ENCODE assay signal across 1 cellular context in genomic region chr1:203325004-203325417, GRCh38.
TF ChIP-seq lines count a peak whose summit lies in the region.

No MANE protein-coding gene starts in this region.

TF ChIP-seq in GM12878, 131 proteins besides CTCF, POLR2A, EP300 and RAD21 (continued from another document and continues in another):
- TF ChIP-seq, protein P1, sequence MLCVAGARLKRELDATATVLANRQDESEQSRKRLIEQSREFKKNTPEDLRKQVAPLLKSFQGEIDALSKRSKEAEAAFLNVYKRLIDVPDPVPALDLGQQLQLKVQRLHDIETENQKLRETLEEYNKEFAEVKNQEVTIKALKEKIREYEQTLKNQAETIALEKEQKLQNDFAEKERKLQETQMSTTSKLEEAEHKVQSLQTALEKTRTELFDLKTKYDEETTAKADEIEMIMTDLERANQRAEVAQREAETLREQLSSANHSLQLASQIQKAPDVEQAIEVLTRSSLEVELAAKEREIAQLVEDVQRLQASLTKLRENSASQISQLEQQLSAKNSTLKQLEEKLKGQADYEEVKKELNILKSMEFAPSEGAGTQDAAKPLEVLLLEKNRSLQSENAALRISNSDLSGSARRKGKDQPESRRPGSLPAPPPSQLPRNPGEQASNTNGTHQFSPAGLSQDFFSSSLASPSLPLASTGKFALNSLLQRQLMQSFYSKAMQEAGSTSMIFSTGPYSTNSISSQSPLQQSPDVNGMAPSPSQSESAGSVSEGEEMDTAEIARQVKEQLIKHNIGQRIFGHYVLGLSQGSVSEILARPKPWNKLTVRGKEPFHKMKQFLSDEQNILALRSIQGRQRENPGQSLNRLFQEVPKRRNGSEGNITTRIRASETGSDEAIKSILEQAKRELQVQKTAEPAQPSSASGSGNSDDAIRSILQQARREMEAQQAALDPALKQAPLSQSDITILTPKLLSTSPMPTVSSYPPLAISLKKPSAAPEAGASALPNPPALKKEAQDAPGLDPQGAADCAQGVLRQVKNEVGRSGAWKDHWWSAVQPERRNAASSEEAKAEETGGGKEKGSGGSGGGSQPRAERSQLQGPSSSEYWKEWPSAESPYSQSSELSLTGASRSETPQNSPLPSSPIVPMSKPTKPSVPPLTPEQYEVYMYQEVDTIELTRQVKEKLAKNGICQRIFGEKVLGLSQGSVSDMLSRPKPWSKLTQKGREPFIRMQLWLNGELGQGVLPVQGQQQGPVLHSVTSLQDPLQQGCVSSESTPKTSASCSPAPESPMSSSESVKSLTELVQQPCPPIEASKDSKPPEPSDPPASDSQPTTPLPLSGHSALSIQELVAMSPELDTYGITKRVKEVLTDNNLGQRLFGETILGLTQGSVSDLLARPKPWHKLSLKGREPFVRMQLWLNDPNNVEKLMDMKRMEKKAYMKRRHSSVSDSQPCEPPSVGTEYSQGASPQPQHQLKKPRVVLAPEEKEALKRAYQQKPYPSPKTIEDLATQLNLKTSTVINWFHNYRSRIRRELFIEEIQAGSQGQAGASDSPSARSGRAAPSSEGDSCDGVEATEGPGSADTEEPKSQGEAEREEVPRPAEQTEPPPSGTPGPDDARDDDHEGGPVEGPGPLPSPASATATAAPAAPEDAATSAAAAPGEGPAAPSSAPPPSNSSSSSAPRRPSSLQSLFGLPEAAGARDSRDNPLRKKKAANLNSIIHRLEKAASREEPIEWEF (IDR thresholded peaks at IDR 0.05; ENCODE audit: insufficient replicate concordance, low read depth, low read length), result no peak
- TF ChIP-seq LARP7 (IDR thresholded peaks at IDR 0.05) (no peak), E2F4 (IDR thresholded peaks at IDR 0.05; ENCODE audit: low read depth, low read length) (no peak), NRF1 (conservative IDR thresholded peaks at IDR 0.05; ENCODE audit: low read depth, low read length) (no peak), PBX3 (IDR thresholded peaks at IDR 0.05; ENCODE audit: insufficient replicate concordance, low read depth, low read length) (peak; percentile 95), MXI1 (IDR thresholded peaks at IDR 0.05; ENCODE audit: low read depth, low read length) (no peak), GABPA (IDR thresholded peaks at IDR 0.05; ENCODE audit: low read depth) (no peak), EZH2 (IDR thresholded peaks at IDR 0.05; ENCODE audit: borderline replicate concordance, control insufficient read depth, low read depth, low read length) (no peak), MTA2 (IDR thresholded peaks at IDR 0.05; ENCODE audit: low read depth) (peak; percentile 84), BACH1 (IDR thresholded peaks at IDR 0.05; ENCODE audit: borderline replicate concordance) (peak; percentile 33; the same call in 1 of the 2 replicates), SIX5 (IDR thresholded peaks at IDR 0.05; ENCODE audit: low read depth, low read length, severe bottlenecking) (no peak), ZSCAN29 (IDR thresholded peaks at IDR 0.05) (no peak), POLR2AphosphoS2 (IDR thresholded peaks at IDR 0.05; ENCODE audit: low read depth, low read length) (peak; percentile 86), MAX (IDR thresholded peaks at IDR 0.05; ENCODE audit: low read depth, low read length) (peak; percentile 23; the same call in 1 of the 2 replicates), RAD51 (IDR thresholded peaks at IDR 0.05) (no peak), TBL1XR1 (IDR thresholded peaks at IDR 0.05; ENCODE audit: low read depth, low read length) (peak; percentile 57), NFIC (IDR thresholded peaks at IDR 0.05; ENCODE audit: low read depth, low read length) (no peak), SP1 (IDR thresholded peaks at IDR 0.05; ENCODE audit: low read depth, low read length) (peak; percentile 41), HDGF (IDR thresholded peaks at IDR 0.05) (peak; percentile 88; the same call in 1 of the 2 replicates), FOS (IDR thresholded peaks at IDR 0.05; ENCODE audit: borderline replicate concordance, extremely low read depth, insufficient read length) (no peak), ZNF274 (IDR thresholded peaks at IDR 0.05; ENCODE audit: insufficient read depth, insufficient read length) (no peak), IKZF2 (IDR thresholded peaks at IDR 0.05) (peak; percentile 87 to 89), BRCA1 (IDR thresholded peaks at IDR 0.05; ENCODE audit: low read depth, low read length) (no peak), TCF3 (IDR thresholded peaks at IDR 0.05; ENCODE audit: borderline replicate concordance, insufficient read depth, low read depth, low read length) (0 out of 2 replicates have a peak, but pooled peaks have one; percentile 42), KLF5 (IDR thresholded peaks at IDR 0.05; ENCODE audit: partially characterized antibody) (no peak), TAF1 (IDR thresholded peaks at IDR 0.05; ENCODE audit: borderline replicate concordance, low read depth, low read length) (0 out of 2 replicates have a peak, but pooled peaks have one; percentile 41), E2F8 (IDR thresholded peaks at IDR 0.05; ENCODE audit: low read depth, partially characterized antibody) (no peak), EED (IDR thresholded peaks at IDR 0.05; ENCODE audit: low read depth) (peak; percentile 74), CHD1 (IDR thresholded peaks at IDR 0.05; ENCODE audit: low read depth, low read length) (no peak; the same call in 1 of the 2 replicates)
- TF ChIP-seq, protein P2, sequence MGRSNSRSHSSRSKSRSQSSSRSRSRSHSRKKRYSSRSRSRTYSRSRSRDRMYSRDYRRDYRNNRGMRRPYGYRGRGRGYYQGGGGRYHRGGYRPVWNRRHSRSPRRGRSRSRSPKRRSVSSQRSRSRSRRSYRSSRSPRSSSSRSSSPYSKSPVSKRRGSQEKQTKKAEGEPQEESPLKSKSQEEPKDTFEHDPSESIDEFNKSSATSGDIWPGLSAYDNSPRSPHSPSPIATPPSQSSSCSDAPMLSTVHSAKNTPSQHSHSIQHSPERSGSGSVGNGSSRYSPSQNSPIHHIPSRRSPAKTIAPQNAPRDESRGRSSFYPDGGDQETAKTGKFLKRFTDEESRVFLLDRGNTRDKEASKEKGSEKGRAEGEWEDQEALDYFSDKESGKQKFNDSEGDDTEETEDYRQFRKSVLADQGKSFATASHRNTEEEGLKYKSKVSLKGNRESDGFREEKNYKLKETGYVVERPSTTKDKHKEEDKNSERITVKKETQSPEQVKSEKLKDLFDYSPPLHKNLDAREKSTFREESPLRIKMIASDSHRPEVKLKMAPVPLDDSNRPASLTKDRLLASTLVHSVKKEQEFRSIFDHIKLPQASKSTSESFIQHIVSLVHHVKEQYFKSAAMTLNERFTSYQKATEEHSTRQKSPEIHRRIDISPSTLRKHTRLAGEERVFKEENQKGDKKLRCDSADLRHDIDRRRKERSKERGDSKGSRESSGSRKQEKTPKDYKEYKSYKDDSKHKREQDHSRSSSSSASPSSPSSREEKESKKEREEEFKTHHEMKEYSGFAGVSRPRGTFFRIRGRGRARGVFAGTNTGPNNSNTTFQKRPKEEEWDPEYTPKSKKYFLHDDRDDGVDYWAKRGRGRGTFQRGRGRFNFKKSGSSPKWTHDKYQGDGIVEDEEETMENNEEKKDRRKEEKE (IDR thresholded peaks at IDR 0.05), result no peak
- TF ChIP-seq, protein P3, sequence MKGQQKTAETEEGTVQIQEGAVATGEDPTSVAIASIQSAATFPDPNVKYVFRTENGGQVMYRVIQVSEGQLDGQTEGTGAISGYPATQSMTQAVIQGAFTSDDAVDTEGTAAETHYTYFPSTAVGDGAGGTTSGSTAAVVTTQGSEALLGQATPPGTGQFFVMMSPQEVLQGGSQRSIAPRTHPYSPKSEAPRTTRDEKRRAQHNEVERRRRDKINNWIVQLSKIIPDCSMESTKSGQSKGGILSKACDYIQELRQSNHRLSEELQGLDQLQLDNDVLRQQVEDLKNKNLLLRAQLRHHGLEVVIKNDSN (IDR thresholded peaks at IDR 0.05; ENCODE audit: borderline replicate concordance, extremely low read length, insufficient read depth, low read depth, low read length), result no peak
- TF ChIP-seq, protein P4, sequence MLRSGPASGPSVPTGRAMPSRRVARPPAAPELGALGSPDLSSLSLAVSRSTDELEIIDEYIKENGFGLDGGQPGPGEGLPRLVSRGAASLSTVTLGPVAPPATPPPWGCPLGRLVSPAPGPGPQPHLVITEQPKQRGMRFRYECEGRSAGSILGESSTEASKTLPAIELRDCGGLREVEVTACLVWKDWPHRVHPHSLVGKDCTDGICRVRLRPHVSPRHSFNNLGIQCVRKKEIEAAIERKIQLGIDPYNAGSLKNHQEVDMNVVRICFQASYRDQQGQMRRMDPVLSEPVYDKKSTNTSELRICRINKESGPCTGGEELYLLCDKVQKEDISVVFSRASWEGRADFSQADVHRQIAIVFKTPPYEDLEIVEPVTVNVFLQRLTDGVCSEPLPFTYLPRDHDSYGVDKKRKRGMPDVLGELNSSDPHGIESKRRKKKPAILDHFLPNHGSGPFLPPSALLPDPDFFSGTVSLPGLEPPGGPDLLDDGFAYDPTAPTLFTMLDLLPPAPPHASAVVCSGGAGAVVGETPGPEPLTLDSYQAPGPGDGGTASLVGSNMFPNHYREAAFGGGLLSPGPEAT (IDR thresholded peaks at IDR 0.05; ENCODE audit: low read depth), result peak; percentile 66; the same call in 1 of the 2 replicates
- TF ChIP-seq, protein P5, sequence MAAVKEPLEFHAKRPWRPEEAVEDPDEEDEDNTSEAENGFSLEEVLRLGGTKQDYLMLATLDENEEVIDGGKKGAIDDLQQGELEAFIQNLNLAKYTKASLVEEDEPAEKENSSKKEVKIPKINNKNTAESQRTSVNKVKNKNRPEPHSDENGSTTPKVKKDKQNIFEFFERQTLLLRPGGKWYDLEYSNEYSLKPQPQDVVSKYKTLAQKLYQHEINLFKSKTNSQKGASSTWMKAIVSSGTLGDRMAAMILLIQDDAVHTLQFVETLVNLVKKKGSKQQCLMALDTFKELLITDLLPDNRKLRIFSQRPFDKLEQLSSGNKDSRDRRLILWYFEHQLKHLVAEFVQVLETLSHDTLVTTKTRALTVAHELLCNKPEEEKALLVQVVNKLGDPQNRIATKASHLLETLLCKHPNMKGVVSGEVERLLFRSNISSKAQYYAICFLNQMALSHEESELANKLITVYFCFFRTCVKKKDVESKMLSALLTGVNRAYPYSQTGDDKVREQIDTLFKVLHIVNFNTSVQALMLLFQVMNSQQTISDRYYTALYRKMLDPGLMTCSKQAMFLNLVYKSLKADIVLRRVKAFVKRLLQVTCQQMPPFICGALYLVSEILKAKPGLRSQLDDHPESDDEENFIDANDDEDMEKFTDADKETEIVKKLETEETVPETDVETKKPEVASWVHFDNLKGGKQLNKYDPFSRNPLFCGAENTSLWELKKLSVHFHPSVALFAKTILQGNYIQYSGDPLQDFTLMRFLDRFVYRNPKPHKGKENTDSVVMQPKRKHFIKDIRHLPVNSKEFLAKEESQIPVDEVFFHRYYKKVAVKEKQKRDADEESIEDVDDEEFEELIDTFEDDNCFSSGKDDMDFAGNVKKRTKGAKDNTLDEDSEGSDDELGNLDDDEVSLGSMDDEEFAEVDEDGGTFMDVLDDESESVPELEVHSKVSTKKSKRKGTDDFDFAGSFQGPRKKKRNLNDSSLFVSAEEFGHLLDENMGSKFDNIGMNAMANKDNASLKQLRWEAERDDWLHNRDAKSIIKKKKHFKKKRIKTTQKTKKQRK (IDR thresholded peaks at IDR 0.05; ENCODE audit: low read depth, low read length), result no peak
- TF ChIP-seq, protein P6, sequence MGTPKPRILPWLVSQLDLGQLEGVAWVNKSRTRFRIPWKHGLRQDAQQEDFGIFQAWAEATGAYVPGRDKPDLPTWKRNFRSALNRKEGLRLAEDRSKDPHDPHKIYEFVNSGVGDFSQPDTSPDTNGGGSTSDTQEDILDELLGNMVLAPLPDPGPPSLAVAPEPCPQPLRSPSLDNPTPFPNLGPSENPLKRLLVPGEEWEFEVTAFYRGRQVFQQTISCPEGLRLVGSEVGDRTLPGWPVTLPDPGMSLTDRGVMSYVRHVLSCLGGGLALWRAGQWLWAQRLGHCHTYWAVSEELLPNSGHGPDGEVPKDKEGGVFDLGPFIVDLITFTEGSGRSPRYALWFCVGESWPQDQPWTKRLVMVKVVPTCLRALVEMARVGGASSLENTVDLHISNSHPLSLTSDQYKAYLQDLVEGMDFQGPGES (IDR thresholded peaks at IDR 0.05), result no peak
